ENCODE assay signal across 11 cellular contexts in the genomic region with DNA sequence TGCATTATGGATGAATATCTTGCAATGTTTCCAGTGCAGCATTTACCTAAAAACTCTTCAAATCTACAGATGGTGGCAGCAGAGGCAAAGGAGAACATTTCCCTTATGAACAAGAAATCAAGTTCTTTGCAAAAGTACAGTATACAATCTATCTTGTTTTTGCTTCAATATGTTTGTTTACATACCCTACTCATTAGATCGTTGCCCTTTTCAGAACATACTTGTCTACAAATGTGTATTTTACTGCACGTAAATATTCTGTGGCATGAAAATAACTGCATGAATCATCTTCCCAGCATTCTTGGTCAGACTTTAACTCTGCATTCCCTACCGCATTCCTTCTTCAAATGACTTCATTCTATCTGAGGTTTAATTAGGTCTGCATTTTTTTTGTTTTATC.
A peak's percentile ranks its signal among the peaks of the same experiment; 100 is the strongest.
DNase-seq lines count a peak whose midpoint lies in the region; ATAC-seq and TF ChIP-seq lines count a peak whose summit lies in the region.
"Had no signal": no experiment of that assay in that cellular context is flagged by ENCODE, and none has a peak within 500 bp of the region (broad histone marks: within the 10 kb centered on the region; RNA-seq: fewer than 3 reads in every experiment).

No MANE protein-coding gene starts in this region.

- no peak overlapping the region for H3K9ac ChIP-seq in adipocyte (ENCODE audit: low read length)

- H3K9me3 ChIP-seq in adipocyte (ENCODE audit: control insufficient read depth, low read length) (no peaks in the 10 kb centered on the region), left lung (no peaks in the 10 kb centered on the region)
- H3K9me3 ChIP-seq: neutrophil had no signal

- intact Hi-C loops in left lung (cut with DNase I) (no loop called here), cardiac septum (cut with DNase I) (no loop called here)

- H3K36me3 ChIP-seq in adipocyte (ENCODE audit: control insufficient read depth, insufficient read depth, low read length, severe bottlenecking) (no peaks in the 10 kb centered on the region), left lung (no peaks in the 10 kb centered on the region)
- H3K36me3 ChIP-seq: neutrophil had no signal

- DNase-seq in AG20443 (ENCODE audit: low spot score) (peak; percentile 11), HS-5 (ENCODE audit: low read depth) (peak; percentile 72), adipocyte (ENCODE audit: low read depth) (peak; percentile 67), left lung (no peak), CD1c-positive myeloid dendritic cell (ENCODE audit: extremely low spot score) (no peak), cardiac septum (ENCODE audit: low spot score) (no peak)
- DNase-seq: NCI-H446; stimulated activated naive B cell treated with anti-CD40 and anti-IgM and Interleukin-4, amounts not matched to agents 10 μg/mL and 1 μg/mL and 100 μg/mL, for 72 hours had no signal

- ATAC-seq in left lung: peak; percentile 21
- ATAC-seq in HG03139 (IDR thresholded peaks at IDR 0.05; ENCODE audit: unreplicated experiment): no peak
- ATAC-seq in HG03565 (IDR thresholded peaks at IDR 0.05; ENCODE audit: unreplicated experiment): no peak
- ATAC-seq: stimulated activated naive B cell treated with anti-CD40 and anti-IgM and Interleukin-4, amounts not matched to agents 10 μg/mL and 1 μg/mL and 100 μg/mL, for 72 hours had no signal

- H3K27me3 ChIP-seq in adipocyte (replicated peaks; ENCODE audit: control insufficient read depth, insufficient read depth, low read length): no peaks in the 10 kb centered on the region
- no peaks in the 10 kb centered on the region for H3K27me3 ChIP-seq in left lung
- H3K27me3 ChIP-seq: neutrophil had no signal

- no peaks in the 10 kb centered on the region for H3K4me1 ChIP-seq in adipocyte (ENCODE audit: control insufficient read depth, insufficient read depth, low read length)
- H3K4me1 ChIP-seq in left lung: no peaks in the 10 kb centered on the region

- TF ChIP-seq CTCF in left lung (IDR thresholded peaks at IDR 0.05): no peak

- H3K4me3 ChIP-seq in adipocyte (ENCODE audit: low read length): no peak overlapping the region
- H3K4me3 ChIP-seq in left lung: no peak overlapping the region

- no peak overlapping the region for H3K27ac ChIP-seq in left lung
- H3K27ac ChIP-seq: neutrophil had no signal

Comparison
In these comparisons a context has a peak if more than half of its experiments do, and no peak if none do; other contexts are left out.
1. DNase-seq: peak in AG20443 (single experiment), HS-5 (single experiment) and adipocyte (single experiment); none in left lung (0 of 2), CD1c-positive myeloid dendritic cell (single experiment) and cardiac septum (single experiment).